ENCODE assay signal across 1 cellular context in the genomic region with DNA sequence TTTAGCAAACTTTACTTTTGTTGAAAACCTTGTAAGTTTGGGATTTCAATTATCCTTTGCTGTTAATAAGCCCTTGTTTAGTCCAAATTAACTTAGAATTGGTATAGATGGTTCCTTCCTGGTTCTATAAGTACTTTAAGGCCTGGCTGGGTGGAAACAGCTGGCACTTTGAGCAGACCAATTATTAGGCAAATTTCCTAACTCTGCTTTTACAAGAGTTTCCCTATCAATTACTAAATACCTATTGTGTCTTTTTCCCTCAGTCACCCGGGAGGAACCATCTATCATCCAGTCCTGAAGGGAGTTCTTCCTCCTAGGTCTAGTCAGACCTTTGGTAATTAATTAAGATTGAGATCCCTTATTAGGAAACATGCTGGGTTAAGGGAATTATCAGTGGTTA.
TF ChIP-seq lines count a peak whose summit lies in the region.

No MANE protein-coding gene starts in this region.

TF ChIP-seq in H1, 55 proteins besides CTCF, POLR2A, EP300 and RAD21:
- TF ChIP-seq, protein P1, sequence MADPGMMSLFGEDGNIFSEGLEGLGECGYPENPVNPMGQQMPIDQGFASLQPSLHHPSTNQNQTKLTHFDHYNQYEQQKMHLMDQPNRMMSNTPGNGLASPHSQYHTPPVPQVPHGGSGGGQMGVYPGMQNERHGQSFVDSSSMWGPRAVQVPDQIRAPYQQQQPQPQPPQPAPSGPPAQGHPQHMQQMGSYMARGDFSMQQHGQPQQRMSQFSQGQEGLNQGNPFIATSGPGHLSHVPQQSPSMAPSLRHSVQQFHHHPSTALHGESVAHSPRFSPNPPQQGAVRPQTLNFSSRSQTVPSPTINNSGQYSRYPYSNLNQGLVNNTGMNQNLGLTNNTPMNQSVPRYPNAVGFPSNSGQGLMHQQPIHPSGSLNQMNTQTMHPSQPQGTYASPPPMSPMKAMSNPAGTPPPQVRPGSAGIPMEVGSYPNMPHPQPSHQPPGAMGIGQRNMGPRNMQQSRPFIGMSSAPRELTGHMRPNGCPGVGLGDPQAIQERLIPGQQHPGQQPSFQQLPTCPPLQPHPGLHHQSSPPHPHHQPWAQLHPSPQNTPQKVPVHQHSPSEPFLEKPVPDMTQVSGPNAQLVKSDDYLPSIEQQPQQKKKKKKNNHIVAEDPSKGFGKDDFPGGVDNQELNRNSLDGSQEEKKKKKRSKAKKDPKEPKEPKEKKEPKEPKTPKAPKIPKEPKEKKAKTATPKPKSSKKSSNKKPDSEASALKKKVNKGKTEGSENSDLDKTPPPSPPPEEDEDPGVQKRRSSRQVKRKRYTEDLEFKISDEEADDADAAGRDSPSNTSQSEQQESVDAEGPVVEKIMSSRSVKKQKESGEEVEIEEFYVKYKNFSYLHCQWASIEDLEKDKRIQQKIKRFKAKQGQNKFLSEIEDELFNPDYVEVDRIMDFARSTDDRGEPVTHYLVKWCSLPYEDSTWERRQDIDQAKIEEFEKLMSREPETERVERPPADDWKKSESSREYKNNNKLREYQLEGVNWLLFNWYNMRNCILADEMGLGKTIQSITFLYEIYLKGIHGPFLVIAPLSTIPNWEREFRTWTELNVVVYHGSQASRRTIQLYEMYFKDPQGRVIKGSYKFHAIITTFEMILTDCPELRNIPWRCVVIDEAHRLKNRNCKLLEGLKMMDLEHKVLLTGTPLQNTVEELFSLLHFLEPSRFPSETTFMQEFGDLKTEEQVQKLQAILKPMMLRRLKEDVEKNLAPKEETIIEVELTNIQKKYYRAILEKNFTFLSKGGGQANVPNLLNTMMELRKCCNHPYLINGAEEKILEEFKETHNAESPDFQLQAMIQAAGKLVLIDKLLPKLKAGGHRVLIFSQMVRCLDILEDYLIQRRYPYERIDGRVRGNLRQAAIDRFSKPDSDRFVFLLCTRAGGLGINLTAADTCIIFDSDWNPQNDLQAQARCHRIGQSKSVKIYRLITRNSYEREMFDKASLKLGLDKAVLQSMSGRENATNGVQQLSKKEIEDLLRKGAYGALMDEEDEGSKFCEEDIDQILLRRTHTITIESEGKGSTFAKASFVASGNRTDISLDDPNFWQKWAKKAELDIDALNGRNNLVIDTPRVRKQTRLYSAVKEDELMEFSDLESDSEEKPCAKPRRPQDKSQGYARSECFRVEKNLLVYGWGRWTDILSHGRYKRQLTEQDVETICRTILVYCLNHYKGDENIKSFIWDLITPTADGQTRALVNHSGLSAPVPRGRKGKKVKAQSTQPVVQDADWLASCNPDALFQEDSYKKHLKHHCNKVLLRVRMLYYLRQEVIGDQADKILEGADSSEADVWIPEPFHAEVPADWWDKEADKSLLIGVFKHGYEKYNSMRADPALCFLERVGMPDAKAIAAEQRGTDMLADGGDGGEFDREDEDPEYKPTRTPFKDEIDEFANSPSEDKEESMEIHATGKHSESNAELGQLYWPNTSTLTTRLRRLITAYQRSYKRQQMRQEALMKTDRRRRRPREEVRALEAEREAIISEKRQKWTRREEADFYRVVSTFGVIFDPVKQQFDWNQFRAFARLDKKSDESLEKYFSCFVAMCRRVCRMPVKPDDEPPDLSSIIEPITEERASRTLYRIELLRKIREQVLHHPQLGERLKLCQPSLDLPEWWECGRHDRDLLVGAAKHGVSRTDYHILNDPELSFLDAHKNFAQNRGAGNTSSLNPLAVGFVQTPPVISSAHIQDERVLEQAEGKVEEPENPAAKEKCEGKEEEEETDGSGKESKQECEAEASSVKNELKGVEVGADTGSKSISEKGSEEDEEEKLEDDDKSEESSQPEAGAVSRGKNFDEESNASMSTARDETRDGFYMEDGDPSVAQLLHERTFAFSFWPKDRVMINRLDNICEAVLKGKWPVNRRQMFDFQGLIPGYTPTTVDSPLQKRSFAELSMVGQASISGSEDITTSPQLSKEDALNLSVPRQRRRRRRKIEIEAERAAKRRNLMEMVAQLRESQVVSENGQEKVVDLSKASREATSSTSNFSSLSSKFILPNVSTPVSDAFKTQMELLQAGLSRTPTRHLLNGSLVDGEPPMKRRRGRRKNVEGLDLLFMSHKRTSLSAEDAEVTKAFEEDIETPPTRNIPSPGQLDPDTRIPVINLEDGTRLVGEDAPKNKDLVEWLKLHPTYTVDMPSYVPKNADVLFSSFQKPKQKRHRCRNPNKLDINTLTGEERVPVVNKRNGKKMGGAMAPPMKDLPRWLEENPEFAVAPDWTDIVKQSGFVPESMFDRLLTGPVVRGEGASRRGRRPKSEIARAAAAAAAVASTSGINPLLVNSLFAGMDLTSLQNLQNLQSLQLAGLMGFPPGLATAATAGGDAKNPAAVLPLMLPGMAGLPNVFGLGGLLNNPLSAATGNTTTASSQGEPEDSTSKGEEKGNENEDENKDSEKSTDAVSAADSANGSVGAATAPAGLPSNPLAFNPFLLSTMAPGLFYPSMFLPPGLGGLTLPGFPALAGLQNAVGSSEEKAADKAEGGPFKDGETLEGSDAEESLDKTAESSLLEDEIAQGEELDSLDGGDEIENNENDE (IDR thresholded peaks at IDR 0.05; ENCODE audit: insufficient replicate concordance, low read length): no peak
- TF ChIP-seq POLR2AphosphoS5 (IDR thresholded peaks at IDR 0.05; ENCODE audit: low read depth, low read length) (no peak), ASH2L (IDR thresholded peaks at IDR 0.05; ENCODE audit: low read length) (no peak), ZNF274 (IDR thresholded peaks at IDR 0.05; ENCODE audit: borderline replicate concordance, extremely low read depth, low read length) (no peak), SP2 (IDR thresholded peaks at IDR 0.05; ENCODE audit: low read length) (no peak), HDAC6 (IDR thresholded peaks at IDR 0.05; ENCODE audit: low read depth, low read length) (no peak), JUN (IDR thresholded peaks at IDR 0.05; ENCODE audit: low read depth, low read length) (no peak)
